2 cellular contexts compared by ENCODE assay signal in genomic region chr7:50677279-50677996, GRCh38.
TF ChIP-seq lines count a peak whose summit lies in the region.

No MANE protein-coding gene starts in this region.

TF ChIP-seq in K562, 482 proteins besides CTCF, POLR2A, EP300 and RAD21 (continued from another document):
- TF ChIP-seq, protein P1, sequence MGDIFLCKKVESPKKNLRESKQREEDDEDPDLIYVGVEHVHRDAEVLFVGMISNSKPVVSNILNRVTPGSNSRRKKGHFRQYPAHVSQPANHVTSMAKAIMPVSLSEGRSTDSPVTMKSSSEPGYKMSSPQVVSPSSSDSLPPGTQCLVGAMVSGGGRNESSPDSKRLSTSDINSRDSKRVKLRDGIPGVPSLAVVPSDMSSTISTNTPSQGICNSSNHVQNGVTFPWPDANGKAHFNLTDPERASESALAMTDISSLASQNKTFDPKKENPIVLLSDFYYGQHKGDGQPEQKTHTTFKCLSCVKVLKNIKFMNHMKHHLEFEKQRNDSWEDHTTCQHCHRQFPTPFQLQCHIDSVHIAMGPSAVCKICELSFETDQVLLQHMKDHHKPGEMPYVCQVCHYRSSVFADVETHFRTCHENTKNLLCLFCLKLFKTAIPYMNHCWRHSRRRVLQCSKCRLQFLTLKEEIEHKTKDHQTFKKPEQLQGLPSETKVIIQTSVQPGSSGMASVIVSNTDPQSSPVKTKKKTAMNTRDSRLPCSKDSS (IDR thresholded peaks at IDR 0.05; ENCODE audit: low read depth, partially characterized antibody): no peak
- TF ChIP-seq ZNF584 (CRISPR knock-in tag; IDR thresholded peaks at IDR 0.05; ENCODE audit: low read depth) (no peak), ZNF57 (CRISPR knock-in tag; IDR thresholded peaks at IDR 0.05) (no peak), ZNF444 (CRISPR knock-in tag; IDR thresholded peaks at IDR 0.05) (no peak), ZFX (CRISPR knock-in tag; IDR thresholded peaks at IDR 0.05) (no peak), STAG1 (CRISPR knock-in tag; IDR thresholded peaks at IDR 0.05; ENCODE audit: borderline replicate concordance) (no peak), CREB3L1 (IDR thresholded peaks at IDR 0.05; ENCODE audit: borderline replicate concordance, low read depth) (no peak), NKRF (IDR thresholded peaks at IDR 0.05; ENCODE audit: borderline replicate concordance) (no peak)

TF ChIP-seq in liver, 16 proteins besides CTCF, POLR2A, EP300 and RAD21 (continued from another document):
- TF ChIP-seq, protein P2, sequence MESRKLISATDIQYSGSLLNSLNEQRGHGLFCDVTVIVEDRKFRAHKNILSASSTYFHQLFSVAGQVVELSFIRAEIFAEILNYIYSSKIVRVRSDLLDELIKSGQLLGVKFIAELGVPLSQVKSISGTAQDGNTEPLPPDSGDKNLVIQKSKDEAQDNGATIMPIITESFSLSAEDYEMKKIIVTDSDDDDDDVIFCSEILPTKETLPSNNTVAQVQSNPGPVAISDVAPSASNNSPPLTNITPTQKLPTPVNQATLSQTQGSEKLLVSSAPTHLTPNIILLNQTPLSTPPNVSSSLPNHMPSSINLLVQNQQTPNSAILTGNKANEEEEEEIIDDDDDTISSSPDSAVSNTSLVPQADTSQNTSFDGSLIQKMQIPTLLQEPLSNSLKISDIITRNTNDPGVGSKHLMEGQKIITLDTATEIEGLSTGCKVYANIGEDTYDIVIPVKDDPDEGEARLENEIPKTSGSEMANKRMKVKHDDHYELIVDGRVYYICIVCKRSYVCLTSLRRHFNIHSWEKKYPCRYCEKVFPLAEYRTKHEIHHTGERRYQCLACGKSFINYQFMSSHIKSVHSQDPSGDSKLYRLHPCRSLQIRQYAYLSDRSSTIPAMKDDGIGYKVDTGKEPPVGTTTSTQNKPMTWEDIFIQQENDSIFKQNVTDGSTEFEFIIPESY (IDR thresholded peaks at IDR 0.05): peak; percentile 48
- TF ChIP-seq SP1 (IDR thresholded peaks at IDR 0.05) (peak; percentile 71), HNF4A (conservative IDR thresholded peaks at IDR 0.05) (peak; percentile 70 to 81), RXRA (IDR thresholded peaks at IDR 0.05) (peak; percentile 59 to 73), YY1 (IDR thresholded peaks at IDR 0.05) (peak; percentile 73), FOXA1 (IDR thresholded peaks at IDR 0.05) (peak; percentile 58), NR2F2 (IDR thresholded peaks at IDR 0.05) (no peak), TAF1 (conservative IDR thresholded peaks at IDR 0.05) (no peak), GABPA (IDR thresholded peaks at IDR 0.05 in 1 of 2, conservative IDR thresholded peaks at IDR 0.05 in 1 of 2) (no peak), JUND (IDR thresholded peaks at IDR 0.05) (peak in 1 of 2 donors; percentile 66)
- TF ChIP-seq, protein P3, sequence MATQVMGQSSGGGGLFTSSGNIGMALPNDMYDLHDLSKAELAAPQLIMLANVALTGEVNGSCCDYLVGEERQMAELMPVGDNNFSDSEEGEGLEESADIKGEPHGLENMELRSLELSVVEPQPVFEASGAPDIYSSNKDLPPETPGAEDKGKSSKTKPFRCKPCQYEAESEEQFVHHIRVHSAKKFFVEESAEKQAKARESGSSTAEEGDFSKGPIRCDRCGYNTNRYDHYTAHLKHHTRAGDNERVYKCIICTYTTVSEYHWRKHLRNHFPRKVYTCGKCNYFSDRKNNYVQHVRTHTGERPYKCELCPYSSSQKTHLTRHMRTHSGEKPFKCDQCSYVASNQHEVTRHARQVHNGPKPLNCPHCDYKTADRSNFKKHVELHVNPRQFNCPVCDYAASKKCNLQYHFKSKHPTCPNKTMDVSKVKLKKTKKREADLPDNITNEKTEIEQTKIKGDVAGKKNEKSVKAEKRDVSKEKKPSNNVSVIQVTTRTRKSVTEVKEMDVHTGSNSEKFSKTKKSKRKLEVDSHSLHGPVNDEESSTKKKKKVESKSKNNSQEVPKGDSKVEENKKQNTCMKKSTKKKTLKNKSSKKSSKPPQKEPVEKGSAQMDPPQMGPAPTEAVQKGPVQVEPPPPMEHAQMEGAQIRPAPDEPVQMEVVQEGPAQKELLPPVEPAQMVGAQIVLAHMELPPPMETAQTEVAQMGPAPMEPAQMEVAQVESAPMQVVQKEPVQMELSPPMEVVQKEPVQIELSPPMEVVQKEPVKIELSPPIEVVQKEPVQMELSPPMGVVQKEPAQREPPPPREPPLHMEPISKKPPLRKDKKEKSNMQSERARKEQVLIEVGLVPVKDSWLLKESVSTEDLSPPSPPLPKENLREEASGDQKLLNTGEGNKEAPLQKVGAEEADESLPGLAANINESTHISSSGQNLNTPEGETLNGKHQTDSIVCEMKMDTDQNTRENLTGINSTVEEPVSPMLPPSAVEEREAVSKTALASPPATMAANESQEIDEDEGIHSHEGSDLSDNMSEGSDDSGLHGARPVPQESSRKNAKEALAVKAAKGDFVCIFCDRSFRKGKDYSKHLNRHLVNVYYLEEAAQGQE (IDR thresholded peaks at IDR 0.05): peak; percentile 37
